In genomic region chr4:15765910-15766703, GRCh38 we compare ENCODE assay signal across 9 cellular contexts. TPM values are rescaled to one million over a fixed set of nuclear protein-coding genes. Genes with fewer than 3 reads are reported as not detected.
DNase-seq lines count a peak whose midpoint lies in the region; ATAC-seq and TF ChIP-seq lines count a peak whose summit lies in the region.
"Had no signal": no experiment of that assay in that cellular context is flagged by ENCODE, and none has a peak within 500 bp of the region (broad histone marks: within the 10 kb centered on the region; RNA-seq: fewer than 3 reads in every experiment).

No MANE protein-coding gene starts in this region.

- no peaks in the 10 kb centered on the region for H3K4me1 ChIP-seq in lower lobe of right lung

- no peaks in the 10 kb centered on the region for H3K36me3 ChIP-seq in lower lobe of right lung

- DNase-seq in CD1c-positive myeloid dendritic cell (ENCODE audit: extremely low spot score) (peak; percentile 22), GM20000 (ENCODE audit: low spot score) (no peak), NCI-H1436 treated with DMSO at 0.1 percent for 48 hours (lab: John Stamatoyannopoulos, UW) (no peak), lower lobe of right lung (no peak)
- DNase-seq in activated effector memory CD4-positive, alpha-beta T cell treated with Interleukin-2 at 50 U/mL for 16 hours, result peak; percentile 23
- DNase-seq: left cardiac atrium had no signal

- H3K9me3 ChIP-seq in lower lobe of right lung, result no peaks in the 10 kb centered on the region

- H3K27ac ChIP-seq in lower lobe of right lung, result no peak overlapping the region

- ATAC-seq in GM19467 (IDR thresholded peaks at IDR 0.05; ENCODE audit: unreplicated experiment), result peak; percentile 65
- ATAC-seq in HG03571 (IDR thresholded peaks at IDR 0.05; ENCODE audit: unreplicated experiment), result peak; percentile 36
- no peak for ATAC-seq in SK-N-SH treated with all-trans-retinoic acid at 6 μM for 48 hours
- ATAC-seq in lower lobe of right lung, result no peak

- no peaks in the 10 kb centered on the region for H3K27me3 ChIP-seq in lower lobe of right lung (ENCODE audit: low read depth)

- no peak overlapping the region for H3K4me3 ChIP-seq in lower lobe of right lung

- no peak for TF ChIP-seq CTCF in GM20000 (IDR thresholded peaks at IDR 0.05; ENCODE audit: extremely low read depth, missing control alignments)
- no peak for TF ChIP-seq CTCF in lower lobe of right lung (IDR thresholded peaks at IDR 0.05)

- intact Hi-C loops in lower lobe of right lung (cut with DNase I), result no loop called here

TF ChIP-seq in SK-N-SH treated with all-trans-retinoic acid at 6 μM for 48 hours, 23 proteins besides CTCF, POLR2A, EP300 and RAD21:
- TF ChIP-seq GLIS3 (CRISPR knock-in tag; IDR thresholded peaks at IDR 0.05) (no peak), POU6F1 (CRISPR knock-in tag; IDR thresholded peaks at IDR 0.05; ENCODE audit: borderline replicate concordance, low read depth) (no peak), PATZ1 (CRISPR knock-in tag; IDR thresholded peaks at IDR 0.05; ENCODE audit: borderline replicate concordance) (no peak), OSR1 (CRISPR knock-in tag; IDR thresholded peaks at IDR 0.05) (no peak), CREB5 (CRISPR knock-in tag; IDR thresholded peaks at IDR 0.05; ENCODE audit: low read depth) (no peak), ZNF8 (CRISPR knock-in tag; IDR thresholded peaks at IDR 0.05) (no peak), ZNF70 (CRISPR knock-in tag; IDR thresholded peaks at IDR 0.05) (no peak)

RNA-seq across cellular contexts. Expression of gene CD38, which starts 12.0 kb away (rescaled TPM):
- 8.5 TPM for total RNA-seq in lower lobe of right lung

Comparison
In these comparisons a context has a peak if more than half of its experiments do, and no peak if none do; other contexts are left out.
1. DNase-seq: peak in CD1c-positive myeloid dendritic cell (single experiment) and activated effector memory CD4-positive, alpha-beta T cell treated with Interleukin-2 at 50 U/mL for 16 hours (single experiment); none in GM20000 (single experiment), NCI-H1436 treated with DMSO at 0.1 percent for 48 hours (single experiment) and lower lobe of right lung (single experiment).
2. ATAC-seq: peak in GM19467 (single experiment) and HG03571 (single experiment); none in SK-N-SH treated with all-trans-retinoic acid at 6 μM for 48 hours (single experiment) and lower lobe of right lung (0 of 2).